In genomic region chr17:45688820-45689219, GRCh38 we compare ENCODE assay signal across 14 cellular contexts.
A peak's percentile ranks its signal among the peaks of the same experiment; 100 is the strongest.
DNase-seq lines count a peak whose midpoint lies in the region; ATAC-seq lines count a peak whose summit lies in the region.
"Had no signal": no experiment of that assay in that cellular context is flagged by ENCODE, and none has a peak within 500 bp of the region (broad histone marks: within the 10 kb centered on the region; RNA-seq: fewer than 3 reads in every experiment).

No MANE protein-coding gene starts in this region.

- H3K4me1 Mint-ChIP-seq in stimulated activated memory B cell treated with anti-CD40 and anti-IgM and Interleukin-4, amounts not matched to agents 10 μg/mL and 1 μg/mL and 100 μg/mL, for 72 hours = no peaks in the 10 kb centered on the region
- H3K4me1 Mint-ChIP-seq: IgD-negative memory B cell had no signal

- no peak overlapping the region for H3K27ac Mint-ChIP-seq in stimulated activated memory B cell treated with anti-CD40 and anti-IgM and Interleukin-4, amounts not matched to agents 10 μg/mL and 1 μg/mL and 100 μg/mL, for 72 hours
- H3K27ac Mint-ChIP-seq: CD8-positive, alpha-beta T cell; H9; IgD-negative memory B cell had no signal

- in situ Hi-C loops in G401 (cut with HindIII; ENCODE audit: low sequenced_read_pairs) = loop anchor here (5.0 to 25.0 kb wide), 2 partner anchors 37 to 173 kb away; no protein-coding TSS in a partner anchor

- peak; percentile 38 for ATAC-seq in stimulated activated memory B cell treated with anti-CD40 and anti-IgM and Interleukin-4, amounts not matched to agents 10 μg/mL and 1 μg/mL and 100 μg/mL, for 72 hours
- no peak for ATAC-seq in GM19455 (IDR thresholded peaks at IDR 0.05; ENCODE audit: unreplicated experiment)
- ATAC-seq: A549; CD8-positive, alpha-beta T cell; GM12878 had no signal

- no peaks in the 10 kb centered on the region for H3K36me3 Mint-ChIP-seq in stimulated activated memory B cell treated with anti-CD40 and anti-IgM and Interleukin-4, amounts not matched to agents 10 μg/mL and 1 μg/mL and 100 μg/mL, for 72 hours
- H3K36me3 Mint-ChIP-seq: CD8-positive, alpha-beta T cell; IgD-negative memory B cell had no signal

- DNase-seq in G401 (ENCODE audit: low spot score) (peak; percentile 84), NCI-H2171 (lab: John Stamatoyannopoulos, UW) (peak; percentile 21), cerebellar cortex (ENCODE audit: low spot score) (peak; percentile 80), NCI-H2029 (lab: John Stamatoyannopoulos, UW) (no peak)
- DNase-seq: BE2C; Caco-2; CD8-positive, alpha-beta T cell; GOT3; H9 had no signal

- no peaks in the 10 kb centered on the region for H3K9me3 Mint-ChIP-seq in stimulated activated memory B cell treated with anti-CD40 and anti-IgM and Interleukin-4, amounts not matched to agents 10 μg/mL and 1 μg/mL and 100 μg/mL, for 72 hours
- H3K9me3 Mint-ChIP-seq: CD8-positive, alpha-beta T cell; H9; IgD-negative memory B cell had no signal

- peaks cover 20% of the 10 kb centered on the region for H3K27me3 Mint-ChIP-seq in stimulated activated memory B cell treated with anti-CD40 and anti-IgM and Interleukin-4, amounts not matched to agents 10 μg/mL and 1 μg/mL and 100 μg/mL, for 72 hours

- H3K4me3 Mint-ChIP-seq in stimulated activated memory B cell treated with anti-CD40 and anti-IgM and Interleukin-4, amounts not matched to agents 10 μg/mL and 1 μg/mL and 100 μg/mL, for 72 hours = no peak overlapping the region
- H3K4me3 Mint-ChIP-seq: CD8-positive, alpha-beta T cell; H9; IgD-negative memory B cell had no signal
